Comparison of ENCODE assay signal across 15 cellular contexts in genomic region chr19:10184636-10185035, GRCh38. TPM values are rescaled to one million over a fixed set of nuclear protein-coding genes. Genes with fewer than 3 reads are reported as not detected.
DNase-seq lines count a peak whose midpoint lies in the region; ATAC-seq, FAIRE-seq and TF ChIP-seq lines count a peak whose summit lies in the region.
"Had no signal": no experiment of that assay in that cellular context is flagged by ENCODE, and none has a peak within 500 bp of the region (broad histone marks: within the 10 kb centered on the region; RNA-seq: fewer than 3 reads in every experiment).

No MANE protein-coding gene starts in this region.

- intact Hi-C loops in activated naive CD4-positive, alpha-beta T cell treated with anti-CD3 and anti-CD28 coated beads for 36 hours (cut with micrococcal nuclease): no loop called here

- DNase-seq in activated naive CD4-positive, alpha-beta T cell treated with anti-CD3 and anti-CD28 coated beads for 36 hours: no peak
- DNase-seq in activated naive CD4-positive, alpha-beta T cell treated with anti-CD3 and anti-CD28 coated beads, Interleukin-2, amount 50 U/mL, for 16 hours: no peak
- DNase-seq in NCI-H510A treated with DMSO at 0.1 percent for 48 hours (lab: John Stamatoyannopoulos, UW): peak; percentile 2
- DNase-seq in HuH-7.5 (ENCODE audit: low spot score): no peak
- no peak for DNase-seq in H54 (ENCODE audit: insufficient read length, low spot score)
- DNase-seq in NCI-H1105 (lab: John Stamatoyannopoulos, UW): no peak
- DNase-seq: HFFc6; mesenchymal stem cell; NCI-H2081; NCI-H82; stimulated activated naive CD4-positive, alpha-beta T cell had no signal

- no peaks in the 10 kb centered on the region for H3K27me3 Mint-ChIP-seq in activated naive CD4-positive, alpha-beta T cell treated with anti-CD3 and anti-CD28 coated beads for 36 hours (ENCODE audit: low read depth)
- H3K27me3 Mint-ChIP-seq in stimulated activated memory B cell treated with anti-CD40 and anti-IgM and Interleukin-4, amounts not matched to agents 10 μg/mL and 1 μg/mL and 100 μg/mL, for 72 hours: no peaks in the 10 kb centered on the region

- H3K4me3 Mint-ChIP-seq in activated naive CD4-positive, alpha-beta T cell treated with anti-CD3 and anti-CD28 coated beads for 36 hours: no peak overlapping the region
- no peak overlapping the region for H3K4me3 Mint-ChIP-seq in stimulated activated memory B cell treated with anti-CD40 and anti-IgM and Interleukin-4, amounts not matched to agents 10 μg/mL and 1 μg/mL and 100 μg/mL, for 72 hours
- H3K4me3 Mint-ChIP-seq: HFFc6 had no signal

- FAIRE-seq in H54 (lab: Jason Lieb, UNC): no peak
- FAIRE-seq: colon, HepG2 had no signal

- CTCF ChIA-PET in activated naive CD4-positive, alpha-beta T cell treated with anti-CD3 and anti-CD28 coated beads for 36 hours (lab: Charles Lee): interaction anchor here (1.7 kb wide), 1 partner anchor 65 kb away, joined by 4 read pairs; no protein-coding TSS in a partner anchor

- peaks cover 34% of the 10 kb centered on the region for H3K36me3 Mint-ChIP-seq in activated naive CD4-positive, alpha-beta T cell treated with anti-CD3 and anti-CD28 coated beads for 36 hours (ENCODE audit: low read depth)
- H3K36me3 Mint-ChIP-seq in stimulated activated memory B cell treated with anti-CD40 and anti-IgM and Interleukin-4, amounts not matched to agents 10 μg/mL and 1 μg/mL and 100 μg/mL, for 72 hours: peaks cover 37% of the 10 kb centered on the region

- H3K27ac Mint-ChIP-seq in activated naive CD4-positive, alpha-beta T cell treated with anti-CD3 and anti-CD28 coated beads for 36 hours: peak overlapping the region; percentile 11
- H3K27ac Mint-ChIP-seq in stimulated activated memory B cell treated with anti-CD40 and anti-IgM and Interleukin-4, amounts not matched to agents 10 μg/mL and 1 μg/mL and 100 μg/mL, for 72 hours: peak overlapping the region; percentile 29
- H3K27ac Mint-ChIP-seq: HFFc6 had no signal

- H3K9me3 Mint-ChIP-seq in activated naive CD4-positive, alpha-beta T cell treated with anti-CD3 and anti-CD28 coated beads for 36 hours: no peaks in the 10 kb centered on the region
- no peaks in the 10 kb centered on the region for H3K9me3 Mint-ChIP-seq in stimulated activated memory B cell treated with anti-CD40 and anti-IgM and Interleukin-4, amounts not matched to agents 10 μg/mL and 1 μg/mL and 100 μg/mL, for 72 hours
- H3K9me3 Mint-ChIP-seq: HFFc6 had no signal

- TF ChIP-seq POLR2A in H54 (IDR thresholded peaks at IDR 0.05; ENCODE audit: low read depth, low read length): no peak

- H3K4me1 Mint-ChIP-seq in activated naive CD4-positive, alpha-beta T cell treated with anti-CD3 and anti-CD28 coated beads for 36 hours (ENCODE audit: low read depth): peaks cover 28% of the 10 kb centered on the region
- H3K4me1 Mint-ChIP-seq in stimulated activated memory B cell treated with anti-CD40 and anti-IgM and Interleukin-4, amounts not matched to agents 10 μg/mL and 1 μg/mL and 100 μg/mL, for 72 hours: peaks cover 26% of the 10 kb centered on the region

- ATAC-seq in esophagus mucosa: peak; percentile 83
- ATAC-seq in stimulated activated memory B cell treated with anti-CD40 and anti-IgM and Interleukin-4, amounts not matched to agents 10 μg/mL and 1 μg/mL and 100 μg/mL, for 72 hours: no peak
- ATAC-seq: HepG2 had no signal

RNA-seq across cellular contexts. Expression of gene DNMT1, which starts 10.1 kb away (rescaled TPM):
- total RNA-seq in activated naive CD4-positive, alpha-beta T cell treated with anti-CD3 and anti-CD28 coated beads for 36 hours: 100 to 1,000 TPM; 365 to 371 TPM
- total RNA-seq in esophagus mucosa: 63.7 TPM

RNA-seq across cellular contexts. Expression of gene S1PR2, which starts 46.5 kb away (rescaled TPM):
- total RNA-seq in activated naive CD4-positive, alpha-beta T cell treated with anti-CD3 and anti-CD28 coated beads for 36 hours: 1 to 10 TPM; 3.4 TPM
- total RNA-seq in esophagus mucosa: 2.5 TPM
